ENCODE assay signal across 31 cellular contexts in the genomic region with DNA sequence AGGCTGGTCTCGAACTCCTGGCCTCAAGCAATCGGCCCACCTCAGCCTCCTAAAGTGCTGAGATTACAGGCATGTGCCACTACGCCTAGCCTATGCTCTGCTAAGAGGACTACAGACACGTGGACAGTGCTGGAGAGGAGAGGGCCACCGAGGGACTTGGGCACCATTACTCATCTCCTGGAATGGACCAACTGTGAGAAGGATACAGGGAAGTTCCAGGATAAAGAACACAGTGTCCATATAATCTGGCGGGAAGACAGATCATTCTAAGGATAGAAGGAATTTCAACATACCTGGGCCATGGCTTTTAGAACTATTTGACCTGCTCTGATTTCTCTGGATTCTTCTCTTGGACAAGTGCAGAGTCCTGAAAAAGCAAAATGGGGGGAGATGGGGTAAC. TPM values are rescaled to one million over a fixed set of nuclear protein-coding genes. Genes with fewer than 3 reads are reported as not detected.
"Had no signal": no experiment of that assay in that cellular context is flagged by ENCODE, and none has a peak within 500 bp of the region (broad histone marks: within the 10 kb centered on the region; RNA-seq: fewer than 3 reads in every experiment).

No MANE protein-coding gene starts in this region.

- H3K27me3 ChIP-seq: ascending aorta, cardiac muscle cell had no signal

- H3K36me3 ChIP-seq: cardiac muscle cell had no signal

- H3K9me3 ChIP-seq: ascending aorta had no signal

- ATAC-seq: activated CD8-positive, alpha-beta T cell treated with anti-CD3 and anti-CD28 coated beads for 36 hours; activated naive CD8-positive, alpha-beta T cell treated with anti-CD3 and anti-CD28 coated beads, Interleukin-2, amount 50 U/mL, for 24 hours; activated T-cell treated with anti-CD3 and anti-CD28 coated beads, Interleukin-2, amount 50 U/mL, for 4 hours; activated T-cell treated with anti-CD3 and anti-CD28 coated beads, Interleukin-2, amount 50 U/mL, for 72 hours; activated T-helper 17 cell treated with anti-CD3 and anti-CD28 coated beads, Interleukin-2, amount 50 U/mL, for 72 hours had no signal

- DNase-seq: activated B cell treated with CpG ODN at 0.5 μM for 24 hours; activated CD4-positive, alpha-beta memory T cell treated with anti-CD3 and anti-CD28 coated beads for 36 hours; activated CD4-positive, alpha-beta T cell treated with anti-CD3 and anti-CD28 coated beads for 4 hours; activated CD4-positive, alpha-beta T cell treated with anti-CD3 and anti-CD28 coated beads, Interleukin-2, amount 10 ng/mL, durations not matched to agents 24 days and 14 days; activated CD4-positive, alpha-beta T cell treated with anti-CD3 and anti-CD28 coated beads, Interleukin-2, amount 50 U/mL, for 1 hour; activated CD4-positive, alpha-beta T cell treated with anti-CD3 and anti-CD28 coated beads, Interleukin-2, amount 50 U/mL, for 4 hours; activated CD4-positive, CD25-positive, alpha-beta regulatory T cell treated with anti-CD3 and anti-CD28 coated beads, Interleukin-2, amount 50 U/mL, for 72 hours; activated CD8-positive, alpha-beta memory T cell treated with anti-CD3 and anti-CD28 coated beads, Interleukin-2, amount 50 U/mL, for 4 hours; activated CD8-positive, alpha-beta T cell treated with anti-CD3 and anti-CD28 coated beads for 36 hours; activated gamma-delta T cell; activated naive CD4-positive, alpha-beta T cell treated with anti-CD3 and anti-CD28 coated beads, Interleukin-2, amount 10 ng/mL, durations not matched to agents 7 days and 5 days; activated naive CD4-positive, alpha-beta T cell treated with Interleukin-2 at 50 U/mL for 16 hours; activated naive CD8-positive, alpha-beta T cell treated with anti-CD3 and anti-CD28 coated beads, Interleukin-2, amount 10 ng/mL, durations not matched to agents 7 days and 5 days; activated naive CD8-positive, alpha-beta T cell treated with anti-CD3 and anti-CD28 coated beads, Interleukin-2, amount 50 U/mL, for 24 hours; activated T-cell treated with anti-CD3 and anti-CD28 coated beads for 4 hours; activated T-cell treated with anti-CD3 and anti-CD28 coated beads, Interleukin-2, amount 50 U/mL, for 1 hour; activated T-cell treated with anti-CD3 and anti-CD28 coated beads, Interleukin-2, amount 50 U/mL, for 4 hours; activated T-cell treated with anti-CD3 and anti-CD28 coated beads, Interleukin-2, amount 50 U/mL, for 72 hours; amygdala; anterior cingulate cortex; caudate nucleus; cerebellar nuclear complex; T-helper 1 cell; T-helper 2 cell; T-helper 9 cell had no signal

- H3K4me3 ChIP-seq: ascending aorta, cardiac muscle cell had no signal

- H3K4me1 ChIP-seq: ascending aorta had no signal

- H3K27ac ChIP-seq: ascending aorta, cardiac muscle cell, VCaP had no signal

RNA-seq across cellular contexts. Expression of gene COX7A1, which starts 49.4 kb away (rescaled TPM):
- total RNA-seq: activated B cell treated with CpG ODN at 0.5 μM for 24 hours; activated CD4-positive, alpha-beta memory T cell treated with anti-CD3 and anti-CD28 coated beads for 36 hours; activated CD4-positive, alpha-beta T cell treated with anti-CD3 and anti-CD28 coated beads, Interleukin-2, amount 10 ng/mL, durations not matched to agents 24 days and 14 days; activated CD8-positive, alpha-beta memory T cell treated with anti-CD3 and anti-CD28 coated beads for 36 hours; activated CD8-positive, alpha-beta T cell treated with anti-CD3 and anti-CD28 coated beads for 36 hours; activated naive CD8-positive, alpha-beta T cell treated with anti-CD3 and anti-CD28 coated beads, Interleukin-2, amount 10 ng/mL, durations not matched to agents 7 days and 5 days; activated T-cell treated with anti-CD3 and anti-CD28 coated beads, Interleukin-2, amount 50 U/mL, for 4 hours; activated T-cell treated with anti-CD3 and anti-CD28 coated beads, Interleukin-2, amount 50 U/mL, for 72 hours; activated T-helper 1 cell treated with anti-CD3 and anti-CD28 coated beads, Interleukin-12 subunit alpha, Interleukin-12 subunit beta, Interleukin-2, Interleukin-4 antibody, amounts not matched to agents 30 ng/mL and 10 ng/mL and 1 ng/mL, durations not matched to agents 14 hours and 24 hours and 36 hours; activated T-helper 17 cell treated with anti-CD3 and anti-CD28 coated beads, Interleukin-2, amount 50 U/mL, for 72 hours; cardiac muscle cell had no signal
